8 cellular contexts compared by ENCODE assay signal in the genomic region with DNA sequence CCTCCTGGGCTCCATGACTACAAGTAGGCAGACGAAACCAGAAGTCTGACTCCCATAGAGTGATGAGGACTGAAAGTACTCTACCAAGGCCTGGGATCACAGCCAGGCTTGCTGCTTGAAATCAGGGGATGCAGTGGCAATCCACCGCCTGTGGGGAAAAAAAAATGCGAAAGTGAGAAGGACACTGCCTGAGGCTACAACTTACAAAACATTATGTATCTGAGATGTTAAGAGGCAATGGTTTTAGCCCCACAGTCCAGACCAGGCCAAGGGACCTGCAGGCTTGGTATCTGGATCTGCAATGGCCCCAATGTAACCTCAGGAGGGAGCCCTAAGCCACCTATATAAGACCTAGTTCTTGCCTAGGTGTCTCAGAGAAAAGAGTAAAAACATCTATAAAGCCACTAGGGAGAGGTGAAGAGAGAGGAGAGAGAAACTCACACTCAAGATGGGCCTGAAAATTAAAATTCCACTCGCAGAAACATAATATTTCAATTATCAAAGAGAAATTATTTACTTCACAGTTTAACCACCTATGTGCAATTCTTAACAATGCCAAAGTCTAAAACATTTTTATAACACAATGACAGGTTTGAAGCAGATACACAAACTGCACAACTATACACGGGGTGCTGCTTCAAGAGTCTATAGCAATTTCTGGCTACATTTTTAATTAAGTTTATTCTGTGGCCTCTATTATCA. TPM values are rescaled to one million over a fixed set of nuclear protein-coding genes. Genes with fewer than 3 reads are reported as not detected.
DNase-seq lines count a peak whose midpoint lies in the region; ATAC-seq and TF ChIP-seq lines count a peak whose summit lies in the region.

No MANE protein-coding gene starts in this region.

- peak; percentile 91 for ATAC-seq in GM19395 (IDR thresholded peaks at IDR 0.05; ENCODE audit: unreplicated experiment)
- peak; percentile 87 for ATAC-seq in HG03342 (IDR thresholded peaks at IDR 0.05; ENCODE audit: unreplicated experiment)

- DNase-seq in DMS53 treated with DMSO at 0.1 percent for 48 hours (lab: John Stamatoyannopoulos, UW; ENCODE audit: unreplicated experiment) (peak; percentile 70), NCI-H510A treated with DMSO at 0.1 percent for 48 hours (lab: John Stamatoyannopoulos, UW) (peak; percentile 37), head of caudate nucleus (peak in 39 of 42 donors; percentile 7 to 72 (median 46)), progenitor cell of endocrine pancreas (ENCODE audit: low spot score, unreplicated experiment) (peak; percentile 15), GM19238 (ENCODE audit: insufficient read length, low spot score) (no peak)
- DNase-seq in activated gamma-delta T cell treated with anti-CD3 and anti-CD28 coated beads, Interleukin-2, amount 50 U/mL, for 16 hours (ENCODE audit: low read depth) = peak; percentile 4

- peaks cover 3% of the 10 kb centered on the region for H3K9me3 Mint-ChIP-seq in progenitor cell of endocrine pancreas (ENCODE audit: low read depth)

- no peaks in the 10 kb centered on the region for H3K27me3 Mint-ChIP-seq in progenitor cell of endocrine pancreas

- peaks cover 6% of the 10 kb centered on the region for H3K36me3 Mint-ChIP-seq in progenitor cell of endocrine pancreas (ENCODE audit: insufficient read depth)

- TF ChIP-seq CTCF in progenitor cell of endocrine pancreas (IDR thresholded peaks at IDR 0.05; ENCODE audit: unreplicated experiment) = peak; percentile 77

- peaks cover 1% of the 10 kb centered on the region for H3K4me1 Mint-ChIP-seq in progenitor cell of endocrine pancreas (ENCODE audit: low read depth)

- H3K4me3 Mint-ChIP-seq in progenitor cell of endocrine pancreas (ENCODE audit: low read depth) = no peak overlapping the region

- no peak overlapping the region for H3K27ac Mint-ChIP-seq in progenitor cell of endocrine pancreas

- intact Hi-C loops in head of caudate nucleus (cut with DNase I) = no loop called here

RNA-seq across cellular contexts. Expression of gene DNAJC1, which starts 13.9 kb away (rescaled TPM):
- 28.5 and 29.1 TPM in 2 replicates for total RNA-seq in progenitor cell of endocrine pancreas
